In genomic region chr11:114289779-114290178, GRCh38 we compare ENCODE assay signal across 23 cellular contexts. TPM values are rescaled to one million over a fixed set of nuclear protein-coding genes. Genes with fewer than 3 reads are reported as not detected.
"Had no signal": no experiment of that assay in that cellular context is flagged by ENCODE, and none has a peak within 500 bp of the region (broad histone marks: within the 10 kb centered on the region; RNA-seq: fewer than 3 reads in every experiment).

No MANE protein-coding gene starts in this region.

- H3K36me3 ChIP-seq: cardiac muscle cell, esophagus squamous epithelium, gastroesophageal sphincter, left ventricle myocardium inferior, ovary, vagina, WERI-Rb-1 had no signal

- H3K27ac ChIP-seq: cardiac muscle cell, esophagus squamous epithelium, gastroesophageal sphincter, left ventricle myocardium inferior, ovary, vagina, WERI-Rb-1 had no signal

- H3K4me3 ChIP-seq: cardiac muscle cell, esophagus squamous epithelium, gastroesophageal sphincter, left ventricle myocardium inferior, ovary, skin epidermis, vagina had no signal

- DNase-seq: activated CD4-positive, alpha-beta T cell treated with anti-CD3 and anti-CD28 coated beads for 1 hour; activated gamma-delta T cell treated with Interleukin-2 at 50 U/mL for 16 hours; activated T-cell treated with anti-CD3 and anti-CD28 coated beads, Interleukin-2, amount 50 U/mL, for 1 hour; amniotic stem cell; cortex of kidney; endodermal cell; esophagus squamous epithelium; head of caudate nucleus; hypothalamus; left ventricle myocardium inferior; ovary; right cardiac atrium; stimulated activated CD4-positive, alpha-beta T cell treated with anti-CD3 and anti-CD28 coated beads, Interleukin-2, amount 100 ng/mL, for 24 hours; stimulated activated naive CD8-positive, alpha-beta T cell treated with anti-CD3 and anti-CD28 coated beads, Interleukin-15, amount 100 ng/mL, for 72 hours; WERI-Rb-1 had no signal

- H3K27me3 ChIP-seq: cardiac muscle cell, esophagus squamous epithelium, ovary, vagina had no signal

- H3K9me3 ChIP-seq: esophagus squamous epithelium, gastroesophageal sphincter, left ventricle myocardium inferior, ovary, vagina had no signal

RNA-seq across cellular contexts. Expression of gene NNMT, which starts 6.4 kb away (rescaled TPM):
- total RNA-seq: activated naive CD4-positive, alpha-beta T cell treated with anti-CD3 and anti-CD28 coated beads, Interleukin-2, amount 50 U/mL, for 72 hours; cardiac muscle cell; endodermal cell; natural killer cell treated with Interleukin-12 subunit alpha and Interleukin-12 subunit beta and Interleukin-15 and Interleukin-18, amount 100 ng/mL, for 72 hours; T-helper 2 cell treated with Interferon-gamma antibody and Interleukin-4, amounts not matched to agents 100 ng/mL and 5 ng/mL, for 36 hours; temporal lobe had no signal
